Comparison of ENCODE assay signal across 24 cellular contexts in genomic region chr11:8032122-8032521, GRCh38. TPM values are rescaled to one million over a fixed set of nuclear protein-coding genes. Genes with fewer than 3 reads are reported as not detected.
DNase-seq lines count a peak whose midpoint lies in the region; ATAC-seq and TF ChIP-seq lines count a peak whose summit lies in the region.
"Had no signal": no experiment of that assay in that cellular context is flagged by ENCODE, and none has a peak within 500 bp of the region (broad histone marks: within the 10 kb centered on the region; RNA-seq: fewer than 3 reads in every experiment).

No MANE protein-coding gene starts in this region.

- H3K27ac ChIP-seq in heart left ventricle: no peak overlapping the region
- H3K27ac ChIP-seq in WERI-Rb-1: peak overlapping the region; percentile 73
- H3K27ac ChIP-seq in lung (ENCODE audit: low read depth in 1 of 2, low read length in 1 of 2): no peak overlapping the region
- H3K27ac ChIP-seq in testis: no peak overlapping the region
- H3K27ac ChIP-seq: Peyer's patch, SK-N-MC had no signal

- H3K36me3 ChIP-seq in heart left ventricle: no peaks in the 10 kb centered on the region
- H3K36me3 ChIP-seq in WERI-Rb-1: no peaks in the 10 kb centered on the region
- H3K36me3 ChIP-seq in lung (ENCODE audit: control insufficient read depth in 2 of 2, insufficient read depth in 2 of 2, low read length in 2 of 2): no peaks in the 10 kb centered on the region
- H3K36me3 ChIP-seq in testis (ENCODE audit: low read depth, missing control alignments): no peaks in the 10 kb centered on the region
- H3K36me3 ChIP-seq: Peyer's patch had no signal

- ATAC-seq in heart left ventricle: no peak
- no peak for ATAC-seq in lung (ENCODE audit: insufficient read depth, low FRiP score)
- no peak for ATAC-seq in GM18870 (IDR thresholded peaks at IDR 0.05; ENCODE audit: unreplicated experiment)
- ATAC-seq: CD8-positive, alpha-beta T cell had no signal

- TF ChIP-seq CTCF in heart left ventricle (IDR thresholded peaks at IDR 0.05) (no peak), WERI-Rb-1 (IDR thresholded peaks at IDR 0.05; ENCODE audit: low read depth, low read length) (no peak), lung (IDR thresholded peaks at IDR 0.05; ENCODE audit: control extremely low read depth, extremely low read depth) (no peak), testis (IDR thresholded peaks at IDR 0.05) (no peak), GM20000 (IDR thresholded peaks at IDR 0.05; ENCODE audit: extremely low read depth, missing control alignments) (no peak)

- peaks cover 0 to 43% (median 14%) of the 10 kb centered on the region in 12 donors for H3K4me1 ChIP-seq in heart left ventricle
- peaks cover 0 to 2% of the 10 kb centered on the region in 2 donors for H3K4me1 ChIP-seq in lung (ENCODE audit: control insufficient read depth in 2 of 2, insufficient read depth in 2 of 2, low read length in 2 of 2)
- H3K4me1 ChIP-seq in testis: peaks cover 26% of the 10 kb centered on the region

- H3K9me3 ChIP-seq in heart left ventricle (no peaks in the 10 kb centered on the region), WERI-Rb-1 (ENCODE audit: severe bottlenecking) (no peaks in the 10 kb centered on the region), lung (ENCODE audit: control insufficient read depth in 2 of 2, insufficient read depth in 1 of 2, low read length in 1 of 2) (no peaks in the 10 kb centered on the region), testis (no peaks in the 10 kb centered on the region)
- H3K9me3 ChIP-seq: Peyer's patch had no signal

- intact Hi-C loops in cardiac septum (cut with DNase I) (loop anchor here (2.0 kb wide), 1 partner anchor 67 kb away; no protein-coding TSS in a partner anchor), heart left ventricle (cut with DNase I) (loop anchor here in 9 of 10 donors (1.0 to 10.0 kb wide), 10 partner anchors 35 to 67 kb away; no protein-coding TSS in a partner anchor), testis (cut with DNase I; ENCODE audit: low total_unique reads) (no loop called here)

- H3K4me3 ChIP-seq in heart left ventricle: no peak overlapping the region
- no peak overlapping the region for H3K4me3 ChIP-seq in WERI-Rb-1 (ENCODE audit: low read depth, low read length)
- H3K4me3 ChIP-seq in lung: no peak overlapping the region
- no peak overlapping the region for H3K4me3 ChIP-seq in testis
- H3K4me3 ChIP-seq: Peyer's patch, SK-N-MC had no signal

- TF ChIP-seq POLR2A in heart left ventricle (IDR thresholded peaks at IDR 0.05) (no peak), testis (IDR thresholded peaks at IDR 0.05) (no peak)

- DNase-seq in cardiac septum (ENCODE audit: low spot score) (peak; percentile 31), heart left ventricle (no peak), WERI-Rb-1 (no peak), lung (ENCODE audit: low spot score) (peak; percentile 27), testis (no peak), GM20000 (ENCODE audit: low spot score) (no peak)
- DNase-seq: C1 segment of cervical spinal cord; CD8-positive, alpha-beta T cell; DMS79 treated with DMSO at 0.1 percent for 48 hours; GF-D8; H9; Karpas-422; NCI-H1092; NCI-H1417 treated with DMSO at 0.1 percent for 48 hours; NCI-H1694 treated with DMSO at 0.1 percent for 48 hours; NCI-H2081; NCI-H2227 treated with DMSO at 0.1 percent for 48 hours; NCI-H526 treated with DMSO at 0.1 percent for 48 hours; SIG-M5 had no signal

- H3K27me3 ChIP-seq in heart left ventricle: peaks cover 0 to 3% (median 0%) of the 10 kb centered on the region in 9 donors
- no peaks in the 10 kb centered on the region for H3K27me3 ChIP-seq in WERI-Rb-1 (ENCODE audit: insufficient read depth, low read depth, severe bottlenecking)
- H3K27me3 ChIP-seq in lung (ENCODE audit: control insufficient read depth, insufficient read depth): peaks cover 5% of the 10 kb centered on the region
- no peaks in the 10 kb centered on the region for H3K27me3 ChIP-seq in testis
- H3K27me3 ChIP-seq: Peyer's patch had no signal

- 85 to 92% (median 90%) methylated on average over 9 to 10 of the region's 10 CpGs for WGBS in heart left ventricle, 4 donors
- 81 to 93% methylated on average over 10 of the region's 10 CpGs for WGBS in lung, 2 donors
- 85 to 96% methylated on average over 10 of the region's 10 CpGs for WGBS in testis, 2 donors

RNA-seq across cellular contexts. Expression of gene EIF3F, which starts 45.0 kb away (rescaled TPM):
- 123 TPM for total RNA-seq in cardiac septum
- total RNA-seq in heart left ventricle: 100 to 1,000 TPM; 134 to 181 (median 147) TPM
- polyA plus RNA-seq in heart left ventricle: 100 to 1,000 TPM; 103 to 434 TPM
- total RNA-seq in lung: 100 to 1,000 TPM; 209 to 260 TPM
- 100 to 1,000 TPM; 166 to 471 TPM for polyA plus RNA-seq in lung
- 100 to 1,000 TPM; 287 to 387 TPM for total RNA-seq in testis
- 268 TPM for polyA plus RNA-seq in testis (ENCODE audit: insufficient read depth, low read depth, low replicate concordance)

RNA-seq across cellular contexts. Expression of gene TUB, which starts 48.9 kb away (rescaled TPM):
- total RNA-seq in cardiac septum (12.2 TPM), heart left ventricle (10 to 100 TPM; 11.7 to 38.8 (median 18.9) TPM), lung (10 to 100 TPM in 1 of 2 donors, 1 to 10 TPM in 1; 8.5 to 23.5 TPM), testis (10 to 100 TPM; 15.6 to 16.5 TPM)
- polyA plus RNA-seq in heart left ventricle (1 to 10 TPM; 4.7 to 5.7 TPM), lung (1 to 10 TPM in 1 of 2 donors, under 1 TPM in 1; 0.96 to 1.8 TPM), testis (ENCODE audit: insufficient read depth, low read depth, low replicate concordance) (8.9 TPM)
- total RNA-seq: CD8-positive, alpha-beta T cell; HT-29; OCI-LY7 had no signal

Comparison
In these comparisons a context has a peak if more than half of its experiments do, and no peak if none do; other contexts are left out.
1. DNase-seq: peak in cardiac septum (single experiment) and lung (single experiment); none in heart left ventricle (0 of 5), WERI-Rb-1 (single experiment), testis (single experiment) and GM20000 (single experiment).